In the genomic region with DNA sequence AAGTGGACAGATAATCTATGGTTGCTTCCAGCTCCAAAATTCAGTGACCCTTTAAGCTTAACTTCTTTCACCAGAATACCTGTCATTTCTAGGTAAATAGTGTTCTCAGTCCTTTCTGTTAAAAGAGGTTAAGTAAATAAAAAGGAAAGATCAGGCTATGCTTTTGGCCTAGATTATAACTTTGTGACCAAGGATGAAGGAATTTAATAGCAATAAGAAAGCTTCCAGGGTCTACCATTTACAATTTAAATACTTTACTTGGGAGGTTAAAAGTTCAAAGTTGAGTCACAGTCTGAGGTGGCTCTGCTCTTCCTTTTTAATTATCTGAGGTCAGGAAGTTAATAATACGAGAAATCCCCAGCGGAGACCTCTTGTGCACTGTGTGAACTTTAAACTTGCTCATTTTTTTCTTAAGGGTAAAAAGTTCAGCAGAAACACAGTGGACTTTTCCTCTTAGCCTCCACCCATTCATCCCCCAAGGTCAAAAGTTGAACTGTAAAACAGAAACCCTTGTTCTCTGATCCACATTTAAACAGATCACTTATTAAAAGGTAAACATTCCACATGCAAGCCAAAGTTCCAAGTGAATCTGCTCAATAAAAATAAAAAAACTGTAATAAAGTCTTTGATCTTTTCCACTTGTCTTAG, we compare ENCODE assay signal across 1 cellular context.
TF ChIP-seq lines count a peak whose summit lies in the region.

No MANE protein-coding gene starts in this region.

TF ChIP-seq in IMR-90, 13 proteins besides CTCF, POLR2A, EP300 and RAD21:
- no peak for TF ChIP-seq CEBPB (IDR thresholded peaks at IDR 0.05; ENCODE audit: low read depth, low read length)
- TF ChIP-seq, protein P1, sequence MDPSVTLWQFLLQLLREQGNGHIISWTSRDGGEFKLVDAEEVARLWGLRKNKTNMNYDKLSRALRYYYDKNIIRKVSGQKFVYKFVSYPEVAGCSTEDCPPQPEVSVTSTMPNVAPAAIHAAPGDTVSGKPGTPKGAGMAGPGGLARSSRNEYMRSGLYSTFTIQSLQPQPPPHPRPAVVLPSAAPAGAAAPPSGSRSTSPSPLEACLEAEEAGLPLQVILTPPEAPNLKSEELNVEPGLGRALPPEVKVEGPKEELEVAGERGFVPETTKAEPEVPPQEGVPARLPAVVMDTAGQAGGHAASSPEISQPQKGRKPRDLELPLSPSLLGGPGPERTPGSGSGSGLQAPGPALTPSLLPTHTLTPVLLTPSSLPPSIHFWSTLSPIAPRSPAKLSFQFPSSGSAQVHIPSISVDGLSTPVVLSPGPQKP (IDR thresholded peaks at IDR 0.05; ENCODE audit: borderline replicate concordance, low read depth, low read length) = no peak
- TF ChIP-seq BHLHE40 (IDR thresholded peaks at IDR 0.05; ENCODE audit: low read depth, low read length) = no peak
- no peak for TF ChIP-seq NFE2L2 (IDR thresholded peaks at IDR 0.05; ENCODE audit: low read depth, low read length)
